20 cellular contexts compared by ENCODE assay signal in the genomic region with DNA sequence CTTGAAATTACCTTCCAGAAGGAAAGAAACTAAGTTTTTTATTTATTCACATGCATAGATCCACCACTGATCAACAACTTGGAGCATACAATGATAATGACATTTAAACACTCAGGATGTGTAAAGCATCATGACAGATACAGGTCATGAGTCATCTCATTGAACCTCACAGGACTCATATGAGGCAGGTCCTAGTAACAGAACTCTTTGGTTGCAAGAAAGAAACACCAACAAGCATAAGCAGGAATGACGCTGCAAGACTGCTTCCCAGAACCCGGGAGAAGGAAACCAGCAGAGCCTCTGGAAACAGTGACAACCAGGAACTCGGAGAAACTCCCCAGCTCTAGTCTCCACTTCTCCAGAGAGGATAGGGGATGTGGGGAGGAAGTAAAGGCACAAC.
DNase-seq lines count a peak whose midpoint lies in the region; ATAC-seq and TF ChIP-seq lines count a peak whose summit lies in the region.
"Had no signal": no experiment of that assay in that cellular context is flagged by ENCODE, and none has a peak within 500 bp of the region (broad histone marks: within the 10 kb centered on the region; RNA-seq: fewer than 3 reads in every experiment).

No MANE protein-coding gene starts in this region.

- POLR2A ChIA-PET in activated CD4-positive, alpha-beta T cell treated with anti-CD3 and anti-CD28 coated beads, Interleukin-2, amount 10 ng/mL, durations not matched to agents 7 days and 5 days (lab: Charles Lee), result no interaction called here

- DNase-seq in AG09309 (ENCODE audit: low read depth) (peak; percentile 48), HS-5 (ENCODE audit: low read depth) (peak; percentile 33), amniotic epithelial cell (ENCODE audit: low read depth) (peak; percentile 53), foreskin fibroblast (peak; percentile 60 to 62), dermis blood vessel endothelial cell (no peak), dedifferentiated amniotic fluid mesenchymal stem cell (ENCODE audit: extremely low spot score) (no peak)
- DNase-seq in activated CD4-positive, alpha-beta T cell treated with anti-CD3 and anti-CD28 coated beads, Interleukin-2, amount 10 ng/mL, durations not matched to agents 7 days and 5 days, result no peak
- DNase-seq: ACHN; activated CD4-positive, alpha-beta memory T cell treated with anti-CD3 and anti-CD28 coated beads, Interleukin-2, amount 10 ng/mL, durations not matched to agents 7 days and 5 days; activated T-cell treated with anti-CD3 and anti-CD28 coated beads, Interleukin-2, amount 50 U/mL, for 48 hours; KBM-7; left lung; NCI-H1105; NCI-H69; nucleus accumbens; PC-9; sigmoid colon; stimulated activated CD4-positive, alpha-beta T cell treated with anti-CD3 and anti-CD28 coated beads, Interleukin-1b, Interleukin-23, amount 100 ng/mL, for 48 hours had no signal

- no peak for ATAC-seq in HG03432 (IDR thresholded peaks at IDR 0.05; ENCODE audit: unreplicated experiment)
- ATAC-seq: activated naive CD4-positive, alpha-beta T cell treated with anti-CD3 and anti-CD28 coated beads, Interleukin-2, amount 50 U/mL, for 72 hours; left lung had no signal

- no peak overlapping the region for H3K27ac Mint-ChIP-seq in activated CD4-positive, alpha-beta T cell treated with anti-CD3 and anti-CD28 coated beads, Interleukin-2, amount 10 ng/mL, durations not matched to agents 7 days and 5 days
- H3K27ac Mint-ChIP-seq: activated CD4-positive, alpha-beta memory T cell treated with anti-CD3 and anti-CD28 coated beads, Interleukin-2, amount 10 ng/mL, durations not matched to agents 7 days and 5 days; activated naive CD4-positive, alpha-beta T cell treated with anti-CD3 and anti-CD28 coated beads, Interleukin-2, amount 50 U/mL, for 72 hours had no signal

- H3K9me3 Mint-ChIP-seq in activated CD4-positive, alpha-beta T cell treated with anti-CD3 and anti-CD28 coated beads, Interleukin-2, amount 10 ng/mL, durations not matched to agents 7 days and 5 days, result no peaks in the 10 kb centered on the region
- H3K9me3 Mint-ChIP-seq: activated CD4-positive, alpha-beta memory T cell treated with anti-CD3 and anti-CD28 coated beads, Interleukin-2, amount 10 ng/mL, durations not matched to agents 7 days and 5 days had no signal

- CTCF ChIA-PET in activated CD4-positive, alpha-beta T cell treated with anti-CD3 and anti-CD28 coated beads, Interleukin-2, amount 10 ng/mL, durations not matched to agents 7 days and 5 days (lab: Charles Lee), result no interaction called here

- H3K27me3 Mint-ChIP-seq in activated CD4-positive, alpha-beta T cell treated with anti-CD3 and anti-CD28 coated beads, Interleukin-2, amount 10 ng/mL, durations not matched to agents 7 days and 5 days, result peaks cover 7% of the 10 kb centered on the region

- H3K4me1 Mint-ChIP-seq in activated CD4-positive, alpha-beta T cell treated with anti-CD3 and anti-CD28 coated beads, Interleukin-2, amount 10 ng/mL, durations not matched to agents 7 days and 5 days, result no peaks in the 10 kb centered on the region
- H3K4me1 Mint-ChIP-seq: activated CD4-positive, alpha-beta memory T cell treated with anti-CD3 and anti-CD28 coated beads, Interleukin-2, amount 10 ng/mL, durations not matched to agents 7 days and 5 days had no signal

- H3K4me3 ChIP-seq in AG09309 (ENCODE audit: control insufficient read depth, low read depth, low read length) (no peak overlapping the region), foreskin fibroblast (ENCODE audit: low read depth in 1 of 2, low read length in 2 of 2) (no peak overlapping the region)
- H3K4me3 ChIP-seq: left lung, PC-9, sigmoid colon had no signal

- no peak overlapping the region for H3K4me3 Mint-ChIP-seq in activated CD4-positive, alpha-beta T cell treated with anti-CD3 and anti-CD28 coated beads, Interleukin-2, amount 10 ng/mL, durations not matched to agents 7 days and 5 days
- H3K4me3 Mint-ChIP-seq: activated CD4-positive, alpha-beta memory T cell treated with anti-CD3 and anti-CD28 coated beads, Interleukin-2, amount 10 ng/mL, durations not matched to agents 7 days and 5 days had no signal

- no peaks in the 10 kb centered on the region for H3K36me3 Mint-ChIP-seq in activated CD4-positive, alpha-beta T cell treated with anti-CD3 and anti-CD28 coated beads, Interleukin-2, amount 10 ng/mL, durations not matched to agents 7 days and 5 days (ENCODE audit: low read depth)

- TF ChIP-seq CTCF in AG09309 (IDR thresholded peaks at IDR 0.05; ENCODE audit: control insufficient read depth, insufficient read depth, low read depth, low read length, missing control alignments), result no peak
- no peak for TF ChIP-seq CTCF in foreskin fibroblast (IDR thresholded peaks at IDR 0.05; ENCODE audit: low read depth, low read length)

Comparison
In these comparisons a context has a peak if more than half of its experiments do, and no peak if none do; other contexts are left out.
1. DNase-seq: peak in AG09309 (single experiment), HS-5 (single experiment), amniotic epithelial cell (single experiment) and foreskin fibroblast (2 of 2); none in dermis blood vessel endothelial cell (single experiment), activated CD4-positive, alpha-beta T cell treated with anti-CD3 and anti-CD28 coated beads, Interleukin-2, amount 10 ng/mL, durations not matched to agents 7 days and 5 days (single experiment) and dedifferentiated amniotic fluid mesenchymal stem cell (single experiment).